In the genomic region with DNA sequence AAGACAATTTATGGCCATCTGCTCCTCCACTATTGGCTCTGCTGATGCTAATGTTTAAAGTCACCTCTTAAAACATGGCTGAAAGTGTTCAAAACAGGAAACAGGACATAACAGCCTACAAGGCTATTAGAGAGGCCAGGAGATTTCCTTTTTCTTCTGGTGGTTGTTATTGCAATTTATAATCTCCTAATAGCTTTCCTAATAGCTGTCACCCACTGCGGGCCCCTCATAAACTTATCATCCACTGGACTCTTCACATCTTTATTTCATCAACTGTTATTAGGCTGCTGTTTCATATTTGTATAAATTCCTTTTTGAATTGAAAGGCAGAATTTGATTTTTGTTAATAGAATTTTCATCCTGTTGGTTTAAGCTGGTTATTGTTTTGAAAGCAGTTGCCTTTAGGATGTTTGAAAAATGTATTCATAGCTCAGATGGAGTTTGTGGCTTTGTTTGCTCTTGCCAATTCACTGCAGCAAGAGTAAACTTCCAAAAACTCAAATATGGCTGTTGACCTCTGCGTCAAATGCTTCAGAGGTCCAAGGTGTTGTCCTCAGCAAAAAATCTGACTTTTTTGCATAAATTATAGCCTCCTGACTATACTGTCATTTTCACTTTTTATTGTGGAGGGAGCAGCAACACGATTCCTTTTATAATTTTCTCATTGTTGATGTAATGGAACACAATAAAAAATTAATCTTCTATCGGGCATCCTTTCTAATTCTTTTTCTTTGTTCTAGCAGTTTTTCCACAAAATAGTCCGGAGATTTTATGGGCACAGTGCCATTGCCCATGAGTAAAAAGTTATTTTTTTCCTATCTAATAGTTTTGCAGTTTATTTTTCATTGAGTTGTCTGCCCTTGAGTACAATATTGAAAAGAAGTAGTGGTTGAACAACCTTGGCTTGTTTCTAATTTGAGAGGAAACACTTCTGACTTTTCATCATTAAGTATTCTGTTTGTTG, we compare ENCODE assay signal across 1 cellular context.
TF ChIP-seq lines count a peak whose summit lies in the region.

No MANE protein-coding gene starts in this region.

TF ChIP-seq in SK-N-SH treated with all-trans-retinoic acid at 6 μM for 48 hours, 23 proteins besides CTCF, POLR2A, EP300 and RAD21 (continued from another document):
- no peak for TF ChIP-seq ARNTL (CRISPR knock-in tag; IDR thresholded peaks at IDR 0.05; ENCODE audit: borderline replicate concordance, low read depth)
- TF ChIP-seq ZFP3 (CRISPR knock-in tag; IDR thresholded peaks at IDR 0.05): no peak
- TF ChIP-seq, protein P1, sequence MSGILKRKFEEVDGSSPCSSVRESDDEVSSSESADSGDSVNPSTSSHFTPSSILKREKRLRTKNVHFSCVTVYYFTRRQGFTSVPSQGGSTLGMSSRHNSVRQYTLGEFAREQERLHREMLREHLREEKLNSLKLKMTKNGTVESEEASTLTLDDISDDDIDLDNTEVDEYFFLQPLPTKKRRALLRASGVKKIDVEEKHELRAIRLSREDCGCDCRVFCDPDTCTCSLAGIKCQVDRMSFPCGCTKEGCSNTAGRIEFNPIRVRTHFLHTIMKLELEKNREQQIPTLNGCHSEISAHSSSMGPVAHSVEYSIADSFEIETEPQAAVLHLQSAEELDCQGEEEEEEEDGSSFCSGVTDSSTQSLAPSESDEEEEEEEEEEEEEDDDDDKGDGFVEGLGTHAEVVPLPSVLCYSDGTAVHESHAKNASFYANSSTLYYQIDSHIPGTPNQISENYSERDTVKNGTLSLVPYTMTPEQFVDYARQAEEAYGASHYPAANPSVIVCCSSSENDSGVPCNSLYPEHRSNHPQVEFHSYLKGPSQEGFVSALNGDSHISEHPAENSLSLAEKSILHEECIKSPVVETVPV (CRISPR knock-in tag; IDR thresholded peaks at IDR 0.05): no peak
- TF ChIP-seq TCF4 (CRISPR knock-in tag; IDR thresholded peaks at IDR 0.05; ENCODE audit: borderline replicate concordance): peak; percentile 64
- TF ChIP-seq, protein P2, sequence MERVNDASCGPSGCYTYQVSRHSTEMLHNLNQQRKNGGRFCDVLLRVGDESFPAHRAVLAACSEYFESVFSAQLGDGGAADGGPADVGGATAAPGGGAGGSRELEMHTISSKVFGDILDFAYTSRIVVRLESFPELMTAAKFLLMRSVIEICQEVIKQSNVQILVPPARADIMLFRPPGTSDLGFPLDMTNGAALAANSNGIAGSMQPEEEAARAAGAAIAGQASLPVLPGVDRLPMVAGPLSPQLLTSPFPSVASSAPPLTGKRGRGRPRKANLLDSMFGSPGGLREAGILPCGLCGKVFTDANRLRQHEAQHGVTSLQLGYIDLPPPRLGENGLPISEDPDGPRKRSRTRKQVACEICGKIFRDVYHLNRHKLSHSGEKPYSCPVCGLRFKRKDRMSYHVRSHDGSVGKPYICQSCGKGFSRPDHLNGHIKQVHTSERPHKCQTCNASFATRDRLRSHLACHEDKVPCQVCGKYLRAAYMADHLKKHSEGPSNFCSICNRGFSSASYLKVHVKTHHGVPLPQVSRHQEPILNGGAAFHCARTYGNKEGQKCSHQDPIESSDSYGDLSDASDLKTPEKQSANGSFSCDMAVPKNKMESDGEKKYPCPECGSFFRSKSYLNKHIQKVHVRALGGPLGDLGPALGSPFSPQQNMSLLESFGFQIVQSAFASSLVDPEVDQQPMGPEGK (CRISPR knock-in tag; IDR thresholded peaks at IDR 0.05; ENCODE audit: borderline replicate concordance): no peak
- no peak for TF ChIP-seq RARB (CRISPR knock-in tag; IDR thresholded peaks at IDR 0.05)
- TF ChIP-seq ISL1 (CRISPR knock-in tag; IDR thresholded peaks at IDR 0.05): peak; percentile 73; the same call in 1 of the 2 replicates
- no peak for TF ChIP-seq OSR1 (CRISPR knock-in tag; IDR thresholded peaks at IDR 0.05)
